14 cellular contexts compared by ENCODE assay signal in the genomic region with DNA sequence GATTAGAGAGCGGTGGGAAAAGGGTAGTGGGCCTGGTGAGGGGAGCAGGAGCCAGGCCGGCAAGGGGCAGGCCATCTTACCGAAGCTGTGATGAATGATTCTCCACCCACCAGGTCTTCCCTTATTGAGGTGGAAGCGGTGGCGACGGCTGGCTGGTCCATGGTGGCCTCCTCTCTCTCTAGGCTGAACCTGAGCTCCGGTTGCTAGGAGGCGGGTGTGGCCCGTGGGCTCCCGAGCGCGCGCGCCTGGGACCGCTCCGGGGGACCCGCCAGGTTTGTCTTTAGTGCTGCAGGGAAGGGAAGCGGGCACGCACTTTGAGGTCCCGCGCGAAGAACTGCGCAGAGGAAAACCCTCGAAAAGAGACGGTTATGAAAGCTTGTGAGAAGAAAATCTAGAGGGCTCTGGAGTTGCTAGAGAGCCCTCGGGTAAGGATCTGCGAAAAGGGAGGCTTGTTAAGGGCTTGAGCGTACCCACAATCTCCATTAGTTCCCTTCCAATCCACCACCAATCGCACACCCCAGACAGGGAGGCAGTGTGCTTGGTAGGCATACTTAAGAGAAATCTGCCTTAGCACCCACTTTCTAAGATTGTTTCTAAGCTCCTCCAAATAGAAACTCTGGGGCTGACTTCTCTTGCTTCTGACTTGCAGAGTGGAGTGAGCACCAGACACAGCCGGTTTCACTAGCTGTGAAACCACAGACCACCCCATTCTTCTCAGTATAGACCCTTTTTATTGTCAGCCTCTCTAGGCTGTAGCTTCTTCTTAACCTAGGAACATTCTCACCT. TPM values are rescaled to one million over a fixed set of nuclear protein-coding genes. Genes with fewer than 3 reads are reported as not detected.
DNase-seq lines count a peak whose midpoint lies in the region; ATAC-seq and TF ChIP-seq lines count a peak whose summit lies in the region.
"Had no signal": no experiment of that assay in that cellular context is flagged by ENCODE, and none has a peak within 500 bp of the region (broad histone marks: within the 10 kb centered on the region; RNA-seq: fewer than 3 reads in every experiment).

Gene STPG4 (minus strand): TSS at position 218 of the 786 bp plus-strand sequence. CDS start 57 bp downstream, at position 161.

- H3K79me2 ChIP-seq in GM23338 (replicated peaks; ENCODE audit: insufficient read depth), result no peaks in the 10 kb centered on the region

- no peaks in the 10 kb centered on the region for H3K9me2 ChIP-seq in GM23338 (ENCODE audit: insufficient read depth)

- peak within 1 kb of the TSS; percentile 8; the same call in 1 of the 2 replicates for H3K27ac ChIP-seq in GM23338 (ENCODE audit: low read depth)
- H3K27ac ChIP-seq: neutrophil had no signal

- TF ChIP-seq CTCF in GM10248 (IDR thresholded peaks at IDR 0.05; ENCODE audit: control extremely low read depth, extremely low read depth, low read depth, missing control alignments) (no peak), GM23338 (conservative IDR thresholded peaks at IDR 0.05; ENCODE audit: low read depth in 2 of 2) (no peak)

- CTCF ChIA-PET in GM10248 (lab: Yijun Ruan, JAX), result interaction anchor here (1.7 to 6.1 kb wide), 2 partner anchors 9 to 17 kb away, joined by 5 to 26 read pairs; no protein-coding TSS in a partner anchor

- no peaks in the 10 kb centered on the region for H3K27me3 ChIP-seq in GM23338 (ENCODE audit: insufficient read depth)
- H3K27me3 ChIP-seq: MG63, neutrophil had no signal

- peaks cover 13% of the 10 kb centered on the region for H3F3A ChIP-seq in GM23338 (replicated peaks; ENCODE audit: low read depth)

- H3K4me2 ChIP-seq in GM23338, result no peak within 1 kb of the TSS

- no peaks in the 10 kb centered on the region for H3K4me1 ChIP-seq in GM23338 (ENCODE audit: insufficient read depth)

- peak; percentile 24 for DNase-seq in GM10248 (ENCODE audit: extremely low spot score)
- peak; percentile 55 for DNase-seq in GM23338 (ENCODE audit: low spot score)
- DNase-seq in activated T-helper 1 cell treated with anti-CD3 and anti-CD28 coated beads, Interleukin-12 subunit alpha, Interleukin-12 subunit beta, Interleukin-2, Interleukin-4 antibody, amounts not matched to agents 30 ng/mL and 10 ng/mL and 1 ng/mL, durations not matched to agents 14 hours and 24 hours and 36 hours (ENCODE audit: low spot score), result no peak
- DNase-seq in naive thymus-derived CD8-positive, alpha-beta T cell, result no peak
- DNase-seq in ecto neural progenitor cell (ENCODE audit: low spot score), result no peak
- no peak for DNase-seq in germinal center (ENCODE audit: low spot score)
- DNase-seq: MG63; NCI-H345; SIG-M5; stimulated activated CD4-positive, alpha-beta T cell treated with anti-CD3 and anti-CD28 coated beads, Interleukin-4, amount 100 ng/mL, for 1 hour had no signal

- no peak within 1 kb of the TSS for H3K4me3 ChIP-seq in GM23338
- H3K4me3 ChIP-seq: MG63 had no signal

- ATAC-seq in GM23338 (peak; percentile 87), GM18519 (IDR thresholded peaks at IDR 0.05; ENCODE audit: low FRiP score, unreplicated experiment) (no peak)
- peak in 1 of 2 donors; percentile 29 for ATAC-seq in naive thymus-derived CD8-positive, alpha-beta T cell

- intact Hi-C loops in activated T-helper 1 cell treated with anti-CD3 and anti-CD28 coated beads, Interleukin-12 subunit alpha, Interleukin-12 subunit beta, Interleukin-2, Interleukin-4 antibody, amounts not matched to agents 30 ng/mL and 10 ng/mL and 1 ng/mL, durations not matched to agents 14 hours and 24 hours and 36 hours (cut with micrococcal nuclease), result no loop called here

- no peaks in the 10 kb centered on the region; the same call in 2 of the 3 replicates for H3K4me1 Mint-ChIP-seq in GM23338
- peaks cover 14% of the 10 kb centered on the region for H3K4me1 Mint-ChIP-seq in activated T-helper 1 cell treated with anti-CD3 and anti-CD28 coated beads, Interleukin-12 subunit alpha, Interleukin-12 subunit beta, Interleukin-2, Interleukin-4 antibody, amounts not matched to agents 30 ng/mL and 10 ng/mL and 1 ng/mL, durations not matched to agents 14 hours and 24 hours and 36 hours (ENCODE audit: low read depth)
- peaks cover 8 to 15% (median 11%) of the 10 kb centered on the region in 4 donors for H3K4me1 Mint-ChIP-seq in naive thymus-derived CD8-positive, alpha-beta T cell

- no peaks in the 10 kb centered on the region for H3K9me3 Mint-ChIP-seq in GM23338
- no peaks in the 10 kb centered on the region for H3K9me3 Mint-ChIP-seq in activated T-helper 1 cell treated with anti-CD3 and anti-CD28 coated beads, Interleukin-12 subunit alpha, Interleukin-12 subunit beta, Interleukin-2, Interleukin-4 antibody, amounts not matched to agents 30 ng/mL and 10 ng/mL and 1 ng/mL, durations not matched to agents 14 hours and 24 hours and 36 hours
- no peaks in the 10 kb centered on the region for H3K9me3 Mint-ChIP-seq in naive thymus-derived CD8-positive, alpha-beta T cell

- no peak within 1 kb of the TSS for H2AFZ ChIP-seq in GM23338

- H4K20me1 ChIP-seq in GM23338 (replicated peaks; ENCODE audit: insufficient read depth), result peaks cover 3% of the 10 kb centered on the region; the same call in 1 of the 2 replicates

- H3K27me3 Mint-ChIP-seq in GM23338 (ENCODE audit: insufficient read depth, low read depth, poor library complexity), result peaks cover 7% of the 10 kb centered on the region
- no peaks in the 10 kb centered on the region for H3K27me3 Mint-ChIP-seq in activated T-helper 1 cell treated with anti-CD3 and anti-CD28 coated beads, Interleukin-12 subunit alpha, Interleukin-12 subunit beta, Interleukin-2, Interleukin-4 antibody, amounts not matched to agents 30 ng/mL and 10 ng/mL and 1 ng/mL, durations not matched to agents 14 hours and 24 hours and 36 hours (ENCODE audit: insufficient read depth)
- H3K27me3 Mint-ChIP-seq in naive thymus-derived CD8-positive, alpha-beta T cell, result no peaks in the 10 kb centered on the region

- peaks cover 21% of the 10 kb centered on the region for H3K36me3 Mint-ChIP-seq in GM23338 (ENCODE audit: low read depth)
- peaks cover 29% of the 10 kb centered on the region for H3K36me3 Mint-ChIP-seq in activated T-helper 1 cell treated with anti-CD3 and anti-CD28 coated beads, Interleukin-12 subunit alpha, Interleukin-12 subunit beta, Interleukin-2, Interleukin-4 antibody, amounts not matched to agents 30 ng/mL and 10 ng/mL and 1 ng/mL, durations not matched to agents 14 hours and 24 hours and 36 hours (ENCODE audit: low read depth)
- peaks cover 17 to 52% (median 19%) of the 10 kb centered on the region in 3 donors for H3K36me3 Mint-ChIP-seq in naive thymus-derived CD8-positive, alpha-beta T cell

- peaks cover 12% of the 10 kb centered on the region for H3K36me3 ChIP-seq in GM23338 (ENCODE audit: insufficient read depth)

- no peak within 1 kb of the TSS for H3K4me3 Mint-ChIP-seq in GM23338
- H3K4me3 Mint-ChIP-seq in activated T-helper 1 cell treated with anti-CD3 and anti-CD28 coated beads, Interleukin-12 subunit alpha, Interleukin-12 subunit beta, Interleukin-2, Interleukin-4 antibody, amounts not matched to agents 30 ng/mL and 10 ng/mL and 1 ng/mL, durations not matched to agents 14 hours and 24 hours and 36 hours, result no peak within 1 kb of the TSS
- no peak within 1 kb of the TSS for H3K4me3 Mint-ChIP-seq in naive thymus-derived CD8-positive, alpha-beta T cell

- POLR2A ChIA-PET in GM10248 (lab: Yijun Ruan, JAX), result no interaction called here
- POLR2A ChIA-PET in naive thymus-derived CD8-positive, alpha-beta T cell (lab: Charles Lee), result no interaction called here

- no peak within 1 kb of the TSS for H3K27ac Mint-ChIP-seq in GM23338
- H3K27ac Mint-ChIP-seq in activated T-helper 1 cell treated with anti-CD3 and anti-CD28 coated beads, Interleukin-12 subunit alpha, Interleukin-12 subunit beta, Interleukin-2, Interleukin-4 antibody, amounts not matched to agents 30 ng/mL and 10 ng/mL and 1 ng/mL, durations not matched to agents 14 hours and 24 hours and 36 hours, result peak within 1 kb of the TSS; percentile 13
- H3K27ac Mint-ChIP-seq in naive thymus-derived CD8-positive, alpha-beta T cell, result peak within 1 kb of the TSS; percentile 9 to 83 (median 34)

TF ChIP-seq in GM23338, 12 proteins besides CTCF, POLR2A, EP300 and RAD21 (continues in another document):
- no peak for TF ChIP-seq CREB1 (CRISPR knock-in tag; IDR thresholded peaks at IDR 0.05; ENCODE audit: low read depth)
- no peak for TF ChIP-seq REST (IDR thresholded peaks at IDR 0.05; ENCODE audit: unreplicated experiment)
- no peak for TF ChIP-seq EZH2phosphoT487 (IDR thresholded peaks at IDR 0.05; ENCODE audit: unreplicated experiment)
- no peak for TF ChIP-seq NANOG (IDR thresholded peaks at IDR 0.05; ENCODE audit: borderline replicate concordance)
- no peak for TF ChIP-seq JUNB (IDR thresholded peaks at IDR 0.05; ENCODE audit: unreplicated experiment)

RNA-seq across cellular contexts. Expression of gene STPG4, which starts in this region (rescaled TPM):
- total RNA-seq in GM23338 (2014; rRNA removed; shearing (Covaris generic)), result 0.28 TPM in 1 of 2 replicates, not detected in the other
- not detected in 2 replicates for polyA plus RNA-seq in GM23338 (2016; fragmentation: Nextera tagmentation; extraction: Ambion mirVana)
- total RNA-seq in activated T-helper 1 cell treated with anti-CD3 and anti-CD28 coated beads, Interleukin-12 subunit alpha, Interleukin-12 subunit beta, Interleukin-2, Interleukin-4 antibody, amounts not matched to agents 30 ng/mL and 10 ng/mL and 1 ng/mL, durations not matched to agents 14 hours and 24 hours and 36 hours, result 0.34 TPM in 1 of 2 replicates, not detected in the other
- 1 to 10 TPM in 1 of 2 experiments, under 1 TPM in 1; 0.47 to 1.0 TPM for total RNA-seq in naive thymus-derived CD8-positive, alpha-beta T cell
- not detected for polyA plus RNA-seq in naive thymus-derived CD8-positive, alpha-beta T cell
- total RNA-seq: epithelial cell of proximal tubule, H4 had no signal

Comparison
In these comparisons a context has a peak if more than half of its experiments do, and no peak if none do; other contexts are left out.
1. Peak in DNase-seq, ATAC-seq and H3K27ac ChIP-seq in GM23338; RNA of the gene not detected or under 1 TPM.